28 cellular contexts compared by ENCODE assay signal in the genomic region with DNA sequence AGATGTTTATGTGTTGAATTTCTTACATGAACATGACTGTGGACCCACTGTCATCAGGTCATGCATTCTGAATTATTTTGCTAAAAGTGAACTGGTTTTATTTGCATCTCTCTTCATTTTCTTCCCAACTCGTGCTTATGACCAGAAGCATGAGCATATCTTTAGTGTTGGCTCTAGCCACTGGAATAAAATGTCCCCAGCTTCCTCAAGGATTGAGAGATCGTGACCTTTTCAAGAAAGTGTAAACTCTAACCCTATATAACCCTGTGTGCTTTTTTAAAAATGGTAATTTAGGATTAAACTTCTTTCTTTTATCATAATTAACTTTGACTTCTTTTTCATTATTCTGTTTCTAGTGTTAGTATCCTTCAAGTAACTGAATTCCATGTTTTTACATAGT.
"Had no signal": no experiment of that assay in that cellular context is flagged by ENCODE, and none has a peak within 500 bp of the region (broad histone marks: within the 10 kb centered on the region; RNA-seq: fewer than 3 reads in every experiment).

No MANE protein-coding gene starts in this region.

- H3K27ac ChIP-seq: suprapubic skin, testis, thoracic aorta, thyroid gland, tibial artery, tibial nerve, transverse colon, upper lobe of left lung, upper lobe of right lung, uterus, vagina had no signal

- H3K9me3 ChIP-seq: suprapubic skin, testis, thoracic aorta, thyroid gland, tibial artery, tibial nerve, transverse colon, upper lobe of left lung, upper lobe of right lung, uterus, vagina had no signal

- H3K4me3 ChIP-seq: suprapubic skin, testis, thoracic aorta, thyroid gland, tibial artery, tibial nerve, transverse colon, upper lobe of left lung, upper lobe of right lung, uterus, vagina had no signal

- H3K27me3 ChIP-seq: suprapubic skin, testis, thyroid gland, tibial artery, tibial nerve, transverse colon, upper lobe of left lung, upper lobe of right lung, uterus, vagina had no signal

- H3K9me3 Mint-ChIP-seq: stimulated activated effector memory CD8-positive, alpha-beta T cell treated with anti-CD3 and anti-CD28 coated beads, Interleukin-12 subunit alpha, Interleukin-12 subunit beta, amount 100 ng/mL, for 72 hours; stimulated activated memory B cell treated with anti-CD40 and anti-IgM and Interleukin-4, amounts not matched to agents 10 μg/mL and 1 μg/mL and 100 μg/mL, for 72 hours; stimulated activated naive CD8-positive, alpha-beta T cell treated with anti-CD3 and anti-CD28 coated beads, Interleukin-15, amount 100 ng/mL, for 72 hours; stimulated activated naive CD8-positive, alpha-beta T cell treated with anti-CD3 and anti-CD28 coated beads, Interleukin-15, Interleukin-2, amounts not matched to agents 100 ng/mL and 50 ng/mL, for 24 hours; type B pancreatic cell had no signal

- H3K27me3 Mint-ChIP-seq: stimulated activated memory B cell treated with anti-CD40 and anti-IgM and Interleukin-4, amounts not matched to agents 10 μg/mL and 1 μg/mL and 100 μg/mL, for 72 hours; stimulated activated naive B cell treated with anti-CD40 and anti-IgM and Interleukin-4, amounts not matched to agents 10 μg/mL and 1 μg/mL and 100 μg/mL, for 72 hours; stimulated activated naive CD8-positive, alpha-beta T cell treated with anti-CD3 and anti-CD28 coated beads, Interleukin-15, amount 100 ng/mL, for 72 hours; stimulated activated naive CD8-positive, alpha-beta T cell treated with anti-CD3 and anti-CD28 coated beads, Interleukin-15, Interleukin-2, amounts not matched to agents 100 ng/mL and 50 ng/mL, for 24 hours; type B pancreatic cell had no signal

- H3K36me3 Mint-ChIP-seq: stimulated activated effector memory CD8-positive, alpha-beta T cell treated with anti-CD3 and anti-CD28 coated beads, Interleukin-12 subunit alpha, Interleukin-12 subunit beta, amount 100 ng/mL, for 72 hours had no signal

- DNase-seq: stimulated activated CD4-positive, alpha-beta T cell treated with anti-CD3 and anti-CD28 coated beads, Interleukin-2, amount 100 ng/mL, for 48 hours; stimulated activated CD4-positive, alpha-beta T cell treated with anti-CD3 and anti-CD28 coated beads, Interleukin-4, amount 100 ng/mL, for 1 hour; stimulated activated CD4-positive, alpha-beta T cell treated with anti-CD3 and anti-CD28 coated beads, Interleukin-4, amount 100 ng/mL, for 24 hours; stimulated activated CD4-positive, alpha-beta T cell treated with anti-CD3 and anti-CD28 coated beads, Interleukin-4, amount 100 ng/mL, for 4 hours; stimulated activated CD8-positive, alpha-beta memory T cell treated with anti-CD3 and anti-CD28 coated beads, Interleukin-4, amount 100 ng/mL, for 48 hours; stimulated activated naive B cell treated with anti-CD40 and anti-IgM and Interleukin-4, amounts not matched to agents 10 μg/mL and 1 μg/mL and 100 μg/mL, for 72 hours; stimulated activated naive CD4-positive, alpha-beta T cell; stimulated activated naive CD4-positive, alpha-beta T cell treated with Interleukin-2 at 50 U/mL for 16 hours; stimulated activated naive CD8-positive, alpha-beta T cell treated with anti-CD3 and anti-CD28 coated beads, Interleukin-15, amount 100 ng/mL, for 72 hours; stimulated activated naive CD8-positive, alpha-beta T cell treated with anti-CD3 and anti-CD28 coated beads, Interleukin-15, Interleukin-2, amounts not matched to agents 100 U/mL and 50 U/mL, for 24 hours; substantia nigra; testis; thyroid gland; tibial artery; transverse colon; trophoblast cell; upper lobe of left lung; upper lobe of right lung; uterus had no signal

- H3K36me3 ChIP-seq: suprapubic skin, thoracic aorta, thyroid gland, tibial artery, tibial nerve, transverse colon, upper lobe of left lung, upper lobe of right lung, uterus, vagina had no signal

- H3K27ac Mint-ChIP-seq: stimulated activated effector memory CD8-positive, alpha-beta T cell treated with anti-CD3 and anti-CD28 coated beads, Interleukin-12 subunit alpha, Interleukin-12 subunit beta, amount 100 ng/mL, for 72 hours; stimulated activated memory B cell treated with anti-CD40 and anti-IgM and Interleukin-4, amounts not matched to agents 10 μg/mL and 1 μg/mL and 100 μg/mL, for 72 hours; stimulated activated naive B cell treated with anti-CD40 and anti-IgM and Interleukin-4, amounts not matched to agents 10 μg/mL and 1 μg/mL and 100 μg/mL, for 72 hours; stimulated activated naive CD8-positive, alpha-beta T cell treated with anti-CD3 and anti-CD28 coated beads, Interleukin-15, amount 100 ng/mL, for 72 hours; stimulated activated naive CD8-positive, alpha-beta T cell treated with anti-CD3 and anti-CD28 coated beads, Interleukin-15, Interleukin-2, amounts not matched to agents 100 ng/mL and 50 ng/mL, for 24 hours; type B pancreatic cell had no signal

- H3K4me1 ChIP-seq: testis, upper lobe of right lung, uterus, vagina had no signal

- FAIRE-seq: urothelium cell line had no signal

- ATAC-seq: stimulated activated effector memory CD8-positive, alpha-beta T cell treated with anti-CD3 and anti-CD28 coated beads, Interleukin-12 subunit alpha, Interleukin-12 subunit beta, amount 100 ng/mL, for 72 hours; stimulated activated memory B cell treated with anti-CD40 and anti-IgM and Interleukin-4, amounts not matched to agents 10 μg/mL and 1 μg/mL and 100 μg/mL, for 72 hours; stimulated activated naive B cell treated with anti-CD40 and anti-IgM and Interleukin-4, amounts not matched to agents 10 μg/mL and 1 μg/mL and 100 μg/mL, for 72 hours; stimulated activated naive CD8-positive, alpha-beta T cell treated with anti-CD3 and anti-CD28 coated beads, Interleukin-15, amount 100 ng/mL, for 72 hours; stimulated activated naive CD8-positive, alpha-beta T cell treated with anti-CD3 and anti-CD28 coated beads, Interleukin-15, Interleukin-2, amounts not matched to agents 100 U/mL and 50 U/mL, for 24 hours; upper lobe of right lung had no signal

- H3K4me3 Mint-ChIP-seq: stimulated activated effector memory CD8-positive, alpha-beta T cell treated with anti-CD3 and anti-CD28 coated beads, Interleukin-12 subunit alpha, Interleukin-12 subunit beta, amount 100 ng/mL, for 72 hours; stimulated activated memory B cell treated with anti-CD40 and anti-IgM and Interleukin-4, amounts not matched to agents 10 μg/mL and 1 μg/mL and 100 μg/mL, for 72 hours; stimulated activated naive B cell treated with anti-CD40 and anti-IgM and Interleukin-4, amounts not matched to agents 10 μg/mL and 1 μg/mL and 100 μg/mL, for 72 hours; stimulated activated naive CD8-positive, alpha-beta T cell treated with anti-CD3 and anti-CD28 coated beads, Interleukin-15, amount 100 ng/mL, for 72 hours; stimulated activated naive CD8-positive, alpha-beta T cell treated with anti-CD3 and anti-CD28 coated beads, Interleukin-15, Interleukin-2, amounts not matched to agents 100 ng/mL and 50 ng/mL, for 24 hours; type B pancreatic cell had no signal
